Comparison of ENCODE assay signal across 10 cellular contexts in the genomic region with DNA sequence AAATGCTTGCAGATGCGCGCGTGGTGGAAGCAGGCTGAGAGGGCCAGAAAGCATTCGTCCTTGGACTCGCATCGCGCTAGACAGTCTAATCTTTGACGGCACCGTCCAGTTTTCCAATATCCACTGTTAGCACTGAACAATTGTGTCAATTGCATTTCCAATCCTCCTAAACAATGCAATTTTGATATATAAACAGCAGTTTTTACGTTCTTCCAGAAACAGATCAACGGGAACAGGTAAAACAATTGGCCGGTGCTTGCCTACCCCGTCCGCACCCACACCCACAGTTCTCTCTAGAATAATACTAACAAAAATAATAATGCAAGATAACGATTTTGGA. TPM values are rescaled to one million over a fixed set of nuclear protein-coding genes. Genes with fewer than 3 reads are reported as not detected.
DNase-seq lines count a peak whose midpoint lies in the region; ATAC-seq and TF ChIP-seq lines count a peak whose summit lies in the region.
"Had no signal": no experiment of that assay in that cellular context is flagged by ENCODE, and none has a peak within 500 bp of the region (broad histone marks: within the 10 kb centered on the region; RNA-seq: fewer than 3 reads in every experiment).

No MANE protein-coding gene starts in this region.

- H3K27me3 ChIP-seq in Caco-2 (replicated peaks; ENCODE audit: control insufficient read depth, insufficient read depth, low read length) (no peaks in the 10 kb centered on the region), neuronal stem cell (ENCODE audit: control insufficient read depth in 3 of 3, insufficient read depth in 3 of 3, low read depth in 1 of 3, low read length in 3 of 3) (peaks cover 0 to 59% (median 15%) of the 10 kb centered on the region in 3 experiments)
- H3K27me3 ChIP-seq: ovary had no signal

- H3K36me3 ChIP-seq in Caco-2 (ENCODE audit: control insufficient read depth, insufficient read depth, low read length) (no peaks in the 10 kb centered on the region), neuronal stem cell (replicated peaks in 1 of 2; ENCODE audit: control insufficient read depth in 2 of 2, insufficient read depth in 2 of 2, low read length in 2 of 2) (no peaks in the 10 kb centered on the region)
- H3K36me3 ChIP-seq: ovary had no signal

- no peak overlapping the region for H2BK120ac ChIP-seq in neuronal stem cell (ENCODE audit: low read depth, low read length)

- no peak overlapping the region for H3K4me2 ChIP-seq in neuronal stem cell (ENCODE audit: insufficient read depth, low read length, poor library complexity, severe bottlenecking)

- intact Hi-C loops in Caco-2 (cut with micrococcal nuclease; ENCODE audit: unreplicated experiment) = loop anchor here (1.0 to 10.0 kb wide), 3 partner anchors 10 to 241 kb away; no protein-coding TSS in a partner anchor

- no peaks in the 10 kb centered on the region for H3K9me3 ChIP-seq in Caco-2
- no peaks in the 10 kb centered on the region for H3K9me3 ChIP-seq in neuronal stem cell (replicated peaks in 1 of 2; ENCODE audit: control insufficient read depth in 2 of 2, insufficient read depth in 1 of 2, low read depth in 1 of 2, low read length in 2 of 2)
- H3K9me3 ChIP-seq: ovary had no signal

- CTCF ChIA-PET in Caco-2 (lab: Charles Lee) = interaction anchor here (0.5 to 1.7 kb wide), 12 partner anchors 8 to 260 kb away, joined by 3 to 6 read pairs (median 3); no protein-coding TSS in a partner anchor

- H2BK5ac ChIP-seq in neuronal stem cell (ENCODE audit: low read length) = no peak overlapping the region

- no peak overlapping the region for H2AK5ac ChIP-seq in neuronal stem cell (ENCODE audit: low read depth, low read length)

- no peaks in the 10 kb centered on the region for H3K27me3 Mint-ChIP-seq in Caco-2 (ENCODE audit: insufficient read depth, unreplicated experiment)
- H3K27me3 Mint-ChIP-seq in chondrocyte (ENCODE audit: low read depth) = peaks cover 12% of the 10 kb centered on the region

- no peak overlapping the region for H3K27ac ChIP-seq in neuronal stem cell (replicated peaks; ENCODE audit: low read length)
- H3K27ac ChIP-seq: ovary had no signal

- H3K4me3 Mint-ChIP-seq in Caco-2 (ENCODE audit: unreplicated experiment) = peak overlapping the region; percentile 88
- H3K4me3 Mint-ChIP-seq in chondrocyte (ENCODE audit: unreplicated experiment) = peak overlapping the region; percentile 71

- H3K36me3 Mint-ChIP-seq in Caco-2 (ENCODE audit: insufficient read depth, unreplicated experiment) (peaks cover 11% of the 10 kb centered on the region), chondrocyte (ENCODE audit: low read depth) (no peaks in the 10 kb centered on the region)

- no TSS peak for BruUV-seq in Caco-2 (replicated peaks; lab: Mats Ljungman, UMichigan)

- no peak overlapping the region for H4K91ac ChIP-seq in neuronal stem cell (ENCODE audit: low read depth, low read length, poor library complexity)

- TF ChIP-seq CTCF in Caco-2 (IDR thresholded peaks at IDR 0.05; ENCODE audit: insufficient read depth in 1 of 2, low read depth in 1 of 2, low read length in 1 of 2, severe bottlenecking in 1 of 2, unreplicated experiment in 1 of 2) = no peak
- no peak for TF ChIP-seq CTCF in LNCaP clone FGC (IDR thresholded peaks at IDR 0.05; ENCODE audit: control insufficient read depth, extremely low read depth, insufficient read depth)
- TF ChIP-seq CTCF in chondrocyte (IDR thresholded peaks at IDR 0.05) = no peak

- H3K9me3 Mint-ChIP-seq in Caco-2 (ENCODE audit: unreplicated experiment) = no peaks in the 10 kb centered on the region
- no peaks in the 10 kb centered on the region for H3K9me3 Mint-ChIP-seq in chondrocyte (ENCODE audit: low read depth)

- H3K4me1 Mint-ChIP-seq in Caco-2 (ENCODE audit: low read depth, unreplicated experiment) (peaks cover 29% of the 10 kb centered on the region), chondrocyte (ENCODE audit: low read depth) (peaks cover 36% of the 10 kb centered on the region)

- H2AFZ ChIP-seq in neuronal stem cell (ENCODE audit: low read length) = peak overlapping the region; percentile 93

- DNase-seq in Caco-2 (no peak), LNCaP clone FGC (ENCODE audit: low read depth) (no peak), chondrocyte (ENCODE audit: low spot score) (no peak), neuronal stem cell (ENCODE audit: low spot score) (no peak), NCI-H748 treated with DMSO at 0.1 percent for 48 hours (lab: John Stamatoyannopoulos, UW) (no peak), NCI-H345 (lab: John Stamatoyannopoulos, UW) (no peak)
- DNase-seq in effector CD4-positive, alpha-beta T cell = no peak
- DNase-seq: DMS79 treated with DMSO at 0.1 percent for 48 hours had no signal

- no peak overlapping the region for H3K23ac ChIP-seq in neuronal stem cell (ENCODE audit: low read depth, low read length, poor library complexity)

- H3K27ac Mint-ChIP-seq in Caco-2 (ENCODE audit: unreplicated experiment) (peak overlapping the region; percentile 92), chondrocyte (ENCODE audit: unreplicated experiment) (no peak overlapping the region)

- H3K9ac ChIP-seq in neuronal stem cell (ENCODE audit: low read depth, low read length, poor library complexity) = no peak overlapping the region

- H4K8ac ChIP-seq in neuronal stem cell (ENCODE audit: low read depth, low read length) = no peak overlapping the region

- POLR2A ChIA-PET in Caco-2 (lab: Charles Lee) = interaction anchor here (0.6 kb wide), 3 partner anchors 99 to 416 kb away, joined by 3 read pairs; no protein-coding TSS in a partner anchor

- WGBS in neuronal stem cell (ENCODE audit: extremely low coverage in 2 of 2, insufficient read length in 2 of 2, insufficient replicate concordance in 1 of 2), 2 donors = no CpG with 5 or more reads among the region's 15 CpGs

- no peak overlapping the region for H3K4ac ChIP-seq in neuronal stem cell (ENCODE audit: low read length)

- H3K14ac ChIP-seq in neuronal stem cell (ENCODE audit: low read length) = no peak overlapping the region

- no peak for ATAC-seq in GM18873 (IDR thresholded peaks at IDR 0.05; ENCODE audit: low FRiP score, unreplicated experiment)

- no peaks in the 10 kb centered on the region for H3K79me1 ChIP-seq in neuronal stem cell (ENCODE audit: low read depth, low read length)

- H3K4me3 ChIP-seq in Caco-2 (ENCODE audit: low read depth, low read length) (0 out of 2 replicates have a peak overlapping the region, but pooled peaks have one; percentile 8), LNCaP clone FGC (ENCODE audit: low read depth, low read length) (peak overlapping the region; percentile 49), neuronal stem cell (ENCODE audit: low read length in 2 of 2) (no peak overlapping the region)

- H2BK15ac ChIP-seq in neuronal stem cell (ENCODE audit: low read length) = no peak overlapping the region

- no peak overlapping the region for H3K18ac ChIP-seq in neuronal stem cell (ENCODE audit: low read length)

- no peak overlapping the region for H2BK12ac ChIP-seq in neuronal stem cell (ENCODE audit: low read length)

- H3K4me1 ChIP-seq in Caco-2 (peaks cover 31% of the 10 kb centered on the region), neuronal stem cell (ENCODE audit: control insufficient read depth in 2 of 2, insufficient read depth in 1 of 2, low read depth in 1 of 2, low read length in 2 of 2) (peaks cover 6 to 12% of the 10 kb centered on the region in 2 donors)

RNA-seq across cellular contexts. Expression of a gene that starts 17.2 kb away (rescaled TPM):
- total RNA-seq in Caco-2 (2022) (not detected in 2 replicates), chondrocyte (not detected in 3 replicates)
- not detected for polyA plus RNA-seq in neuronal stem cell (2013, experiment 1 of 2)
- polyA plus RNA-seq in neuronal stem cell (2013, experiment 2 of 2) = not detected

RNA-seq across cellular contexts. Expression of a gene that starts 35.6 kb away (rescaled TPM):
- 0.09 and 0.16 TPM in 2 replicates for total RNA-seq in Caco-2 (2022)
- total RNA-seq in chondrocyte = 0.18 to 1.7 TPM (median 0.22 TPM) in 3 replicates
- 0.01 TPM for polyA plus RNA-seq in neuronal stem cell (2013, experiment 1 of 2)
- 0.01 TPM for polyA plus RNA-seq in neuronal stem cell (2013, experiment 2 of 2)

Comparison
In these comparisons a context has a peak if more than half of its experiments do, and no peak if none do; other contexts are left out.
1. H3K4me3 ChIP-seq: peak in Caco-2 (single experiment) and LNCaP clone FGC (single experiment); none in neuronal stem cell (0 of 2).